Comparison of ENCODE assay signal across 11 cellular contexts in the genomic region with DNA sequence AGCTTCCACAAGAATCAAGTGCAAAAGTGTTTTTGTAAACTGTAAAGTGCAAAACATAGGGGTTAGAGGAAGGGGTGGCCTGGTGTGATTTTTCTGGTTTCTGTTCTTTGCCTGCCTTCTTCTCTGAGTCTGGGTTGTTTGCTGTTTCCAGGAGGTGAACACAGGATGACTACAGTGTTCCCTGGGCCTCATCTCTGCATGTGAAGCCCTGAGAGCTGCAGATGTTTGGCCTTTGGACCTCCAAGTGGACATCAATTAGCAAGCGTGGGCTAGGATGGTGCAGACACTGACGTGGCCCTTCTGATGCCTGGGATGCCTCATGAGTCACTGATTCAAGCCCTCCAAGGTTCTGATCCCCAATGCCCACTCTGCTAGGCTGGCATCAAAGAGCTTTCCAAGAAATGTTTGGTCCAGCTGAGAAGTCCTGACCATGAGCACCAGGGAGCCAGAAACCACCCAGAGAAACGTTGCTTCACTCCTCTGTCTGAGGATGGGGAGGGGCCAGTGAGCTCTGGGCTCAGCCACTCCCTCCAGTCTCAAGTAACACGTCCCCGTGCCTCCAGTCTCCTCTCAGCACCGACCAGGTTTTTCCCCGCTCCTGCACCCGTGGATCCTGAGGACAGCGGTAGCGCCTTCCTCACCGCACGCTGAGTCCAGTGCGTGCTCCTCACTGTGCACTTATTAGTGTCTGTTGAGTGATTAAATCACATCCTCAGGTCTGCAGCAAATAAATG. TPM values are rescaled to one million over a fixed set of nuclear protein-coding genes. Genes with fewer than 3 reads are reported as not detected.
DNase-seq lines count a peak whose midpoint lies in the region; ATAC-seq and TF ChIP-seq lines count a peak whose summit lies in the region.
"Had no signal": no experiment of that assay in that cellular context is flagged by ENCODE, and none has a peak within 500 bp of the region (broad histone marks: within the 10 kb centered on the region; RNA-seq: fewer than 3 reads in every experiment).

No MANE protein-coding gene starts in this region.

- H3K79me2 ChIP-seq in HCT116 (ENCODE audit: insufficient read depth, low read length): no peaks in the 10 kb centered on the region

- RAD21 ChIA-PET in HCT116 (lab: Charles Lee; ENCODE audit: low non-redundant PET in 1 of 2, low total read pairs in 2 of 2, uncharacterized antibody in 2 of 2, unreplicated experiment in 2 of 2): no interaction called here

- H3K9ac ChIP-seq in HCT116 (ENCODE audit: low read length): no peak overlapping the region

- TF ChIP-seq RAD21 in HCT116 (IDR thresholded peaks at IDR 0.05; ENCODE audit: low read depth): no peak

- peaks cover 6 to 12% of the 10 kb centered on the region in 2 experiments; a peak in 3 of 4 replicates for H3K4me1 ChIP-seq in HCT116 (ENCODE audit: control insufficient read depth in 1 of 2, insufficient read depth in 2 of 2, low read length in 2 of 2)

- DNase-seq in AG08395 (ENCODE audit: low spot score): peak; percentile 48
- no peak for DNase-seq in HCT116 (ENCODE audit: low read depth, low spot score)
- DNase-seq in amniotic epithelial cell (ENCODE audit: low read depth): peak; percentile 69
- peak; percentile 78 for DNase-seq in iris pigment epithelial cell (ENCODE audit: low read depth)
- DNase-seq in stimulated activated CD4-positive, alpha-beta T cell treated with anti-CD3 and anti-CD28 coated beads, Interleukin-2, amount 100 ng/mL, for 48 hours: no peak
- no peak for DNase-seq in NCI-H2107 (lab: John Stamatoyannopoulos, UW)
- DNase-seq in HK-2 (ENCODE audit: unreplicated experiment): no peak

- peak; percentile 56 for ATAC-seq in HCT116
- no peak for ATAC-seq in HG03025 (IDR thresholded peaks at IDR 0.05; ENCODE audit: low FRiP score, unreplicated experiment)

- H3K9me3 ChIP-seq in HCT116 (ENCODE audit: control insufficient read depth in 1 of 2, insufficient read depth in 1 of 2, low read depth in 1 of 2, low read length in 2 of 2): no peaks in the 10 kb centered on the region
- H3K9me3 ChIP-seq: neutrophil had no signal

- H3K4me3 ChIP-seq in HCT116 (replicated peaks in 1 of 2; ENCODE audit: low read depth in 1 of 2, low read length in 2 of 2): no peak overlapping the region

- no peaks in the 10 kb centered on the region for H3K9me2 ChIP-seq in HCT116 (ENCODE audit: insufficient read depth)

- intact Hi-C loops in HCT116 (cut with micrococcal nuclease): loop anchor here (1.0 to 2.0 kb wide), 5 partner anchors 174 to 537 kb away; no protein-coding TSS in a partner anchor

- no peak for TF ChIP-seq CTCF in HCT116 (IDR thresholded peaks at IDR 0.05 in 2 of 3, conservative IDR thresholded peaks at IDR 0.05 in 1 of 3; ENCODE audit: borderline replicate concordance in 1 of 3, insufficient read depth in 1 of 3, low read depth in 2 of 3, low read length in 2 of 3)

- CTCF ChIA-PET in HCT116 (lab: Charles Lee): interaction anchor here (0.8 to 1.5 kb wide), 5 partner anchors 170 to 334 kb away, joined by 3 to 7 read pairs (median 3); no protein-coding TSS in a partner anchor

- H3K4me2 ChIP-seq in HCT116 (ENCODE audit: low read length): peak overlapping the region; percentile 50

- no peaks in the 10 kb centered on the region for H3K27me3 ChIP-seq in HCT116 (ENCODE audit: insufficient read depth, low read length)

- no TSS peak for BruUV-seq in HCT116 (replicated peaks; lab: Mats Ljungman, UMichigan)

- no peak overlapping the region for H3K27ac ChIP-seq in HCT116 (ENCODE audit: low read depth, low read length)
- H3K27ac ChIP-seq: neutrophil had no signal

- TF ChIP-seq POLR2A in HCT116 (IDR thresholded peaks at IDR 0.05; ENCODE audit: borderline replicate concordance, extremely low read depth, insufficient read depth, insufficient read length): no peak

- POLR2A ChIA-PET in HCT116 (lab: Charles Lee): no interaction called here

- H3K36me3 ChIP-seq in HCT116 (ENCODE audit: control insufficient read depth in 1 of 2, insufficient read depth in 2 of 2, low read length in 2 of 2): no peaks in the 10 kb centered on the region
- H3K36me3 ChIP-seq: neutrophil had no signal

- H4K20me1 ChIP-seq in HCT116 (ENCODE audit: insufficient read depth): no peaks in the 10 kb centered on the region

- no peak overlapping the region for H2AFZ ChIP-seq in HCT116 (ENCODE audit: low read depth, low read length, poor library complexity, severe bottlenecking)

TF ChIP-seq in HCT116, 20 proteins besides CTCF, POLR2A, EP300 and RAD21:
- TF ChIP-seq TCF7L2 (IDR thresholded peaks at IDR 0.05; ENCODE audit: borderline replicate concordance, extremely low read depth, insufficient read depth, insufficient read length) (no peak), POLR2AphosphoS5 (IDR thresholded peaks at IDR 0.05; ENCODE audit: low read depth, low read length) (no peak), EZH2phosphoT487 (IDR thresholded peaks at IDR 0.05; ENCODE audit: borderline replicate concordance) (no peak)

RNA-seq across cellular contexts. Expression of a gene that starts 7.6 kb away (rescaled TPM):
- total RNA-seq in HCT116 (2021; ENCODE audit: unreplicated experiment): not detected
- not detected in 2 replicates for polyA plus RNA-seq in HCT116 (2012)
- polyA plus RNA-seq: IgD-negative memory B cell had no signal

RNA-seq across cellular contexts. Expression of a gene that starts 53.6 kb away (rescaled TPM):
- total RNA-seq in HCT116 (2021; ENCODE audit: unreplicated experiment): 2.8 TPM
- polyA plus RNA-seq in HCT116 (2012): 1.1 and 2.0 TPM in 2 replicates
- total RNA-seq: activated CD4-positive, alpha-beta T cell treated with anti-CD3 and anti-CD28 coated beads for 36 hours had no signal
- polyA plus RNA-seq: IgD-negative memory B cell had no signal

Comparison
In these comparisons a context has a peak if more than half of its experiments do, and no peak if none do; other contexts are left out.
1. DNase-seq: peak in AG08395 (single experiment), amniotic epithelial cell (single experiment) and iris pigment epithelial cell (single experiment); none in HCT116 (single experiment), stimulated activated CD4-positive, alpha-beta T cell treated with anti-CD3 and anti-CD28 coated beads, Interleukin-2, amount 100 ng/mL, for 48 hours (0 of 2), NCI-H2107 (single experiment) and HK-2 (single experiment).